30 cellular contexts compared by ENCODE assay signal in the genomic region with DNA sequence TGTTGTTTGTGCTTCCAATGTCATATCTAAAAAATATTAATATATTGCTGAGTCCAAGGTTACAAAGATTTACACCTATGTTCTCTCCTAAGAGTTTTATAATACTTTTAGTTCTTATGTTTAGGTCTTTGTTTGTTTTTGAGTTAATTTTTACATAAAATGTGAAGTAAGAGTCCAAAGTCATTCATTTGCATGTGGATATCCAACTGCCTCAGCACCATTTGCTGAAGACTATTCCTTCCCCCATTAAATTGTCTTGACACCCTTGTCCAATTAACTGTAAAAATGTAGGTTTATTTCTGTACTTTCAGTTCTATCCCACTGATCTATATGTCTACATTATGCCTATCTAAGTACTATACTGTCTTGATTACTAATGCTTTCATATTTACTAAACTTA.
"Had no signal": no experiment of that assay in that cellular context is flagged by ENCODE, and none has a peak within 500 bp of the region (broad histone marks: within the 10 kb centered on the region; RNA-seq: fewer than 3 reads in every experiment).

No MANE protein-coding gene starts in this region.

- H3K9me3 ChIP-seq: esophagus muscularis mucosa, gastrocnemius medialis had no signal

- ATAC-seq: activated CD4-positive, CD25-positive, alpha-beta regulatory T cell treated with anti-CD3 and anti-CD28 coated beads, Interleukin-2, amount 50 U/mL, for 24 hours; activated CD8-positive, alpha-beta T cell treated with anti-CD3 and anti-CD28 coated beads for 36 hours; activated T-cell treated with anti-CD3 and anti-CD28 coated beads, Interleukin-2, amount 50 U/mL, for 4 hours; activated T-helper 17 cell treated with anti-CD3 and anti-CD28 coated beads, Interleukin-2, amount 50 U/mL, for 72 hours; effector memory CD8-positive, alpha-beta T cell; foreskin keratinocyte; gastrocnemius medialis; T-cell had no signal

- H3K27me3 ChIP-seq: brain microvascular endothelial cell, esophagus muscularis mucosa, foreskin keratinocyte, gastrocnemius medialis had no signal

- H3K27ac ChIP-seq: brain microvascular endothelial cell, esophagus muscularis mucosa, foreskin keratinocyte, gastrocnemius medialis, WERI-Rb-1 had no signal

- FAIRE-seq: astrocyte, bronchial epithelial cell had no signal

- DNase-seq: activated B cell treated with CpG ODN at 0.5 μM for 24 hours; activated CD4-positive, alpha-beta T cell treated with anti-CD3 and anti-CD28 coated beads for 48 hours; activated CD4-positive, alpha-beta T cell treated with anti-CD3 and anti-CD28 coated beads, Interleukin-2, amount 50 U/mL, for 1 hour; activated CD4-positive, alpha-beta T cell treated with anti-CD3 and anti-CD28 coated beads, Interleukin-2, amount 50 U/mL, for 48 hours; activated CD8-positive, alpha-beta memory T cell treated with anti-CD3 and anti-CD28 coated beads for 24 hours; activated CD8-positive, alpha-beta T cell treated with anti-CD3 and anti-CD28 coated beads for 36 hours; activated effector memory CD4-positive, alpha-beta T cell treated with Interleukin-2 at 50 U/mL for 16 hours; activated gamma-delta T cell treated with Interleukin-2 at 50 U/mL for 16 hours; activated naive CD4-positive, alpha-beta T cell treated with anti-CD3 and anti-CD28 coated beads, Interleukin-2, amount 50 U/mL, for 16 hours; activated naive CD4-positive, alpha-beta T cell treated with Interleukin-2 at 50 U/mL for 16 hours; activated T-cell treated with anti-CD3 and anti-CD28 coated beads, Interleukin-2, amount 50 U/mL, for 4 hours; amniotic stem cell; anterior cingulate cortex; brain microvascular endothelial cell; cortex of kidney; dermis blood vessel endothelial cell; effector CD4-positive, alpha-beta T cell; effector memory CD8-positive, alpha-beta T cell; erythroblast; foreskin keratinocyte; gastrocnemius medialis; SW 1271; T-cell; T-helper 9 cell; WERI-Rb-1 had no signal

- H3K4me1 ChIP-seq: gastrocnemius medialis had no signal

- H3K36me3 ChIP-seq: brain microvascular endothelial cell had no signal

- H3K4me3 ChIP-seq: esophagus muscularis mucosa, gastrocnemius medialis had no signal
